In the genomic region with DNA sequence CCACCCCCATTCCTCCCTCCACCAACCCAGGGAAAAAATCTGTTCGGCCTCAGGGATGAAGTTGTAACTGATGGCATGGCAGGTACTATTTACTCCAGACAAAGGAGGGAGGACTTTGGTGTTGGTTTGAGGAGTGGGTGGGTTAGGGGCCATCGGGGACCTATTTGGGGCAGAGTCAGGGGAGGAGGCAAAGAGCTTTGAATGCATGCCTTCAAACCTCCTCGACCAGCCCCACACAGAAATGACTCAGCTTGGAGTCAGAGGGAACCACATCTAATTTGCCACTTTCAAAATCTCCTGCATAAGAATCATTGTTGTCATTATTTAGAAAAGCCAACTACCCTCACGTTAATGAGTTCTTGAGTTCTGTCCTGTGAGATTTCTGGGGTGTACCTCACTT, we compare ENCODE assay signal across 16 cellular contexts. TPM values are rescaled to one million over a fixed set of nuclear protein-coding genes. Genes with fewer than 3 reads are reported as not detected.
A peak's percentile ranks its signal among the peaks of the same experiment; 100 is the strongest.
DNase-seq lines count a peak whose midpoint lies in the region; ATAC-seq and TF ChIP-seq lines count a peak whose summit lies in the region.
"Had no signal": no experiment of that assay in that cellular context is flagged by ENCODE, and none has a peak within 500 bp of the region (broad histone marks: within the 10 kb centered on the region; RNA-seq: fewer than 3 reads in every experiment).

No MANE protein-coding gene starts in this region.

- no CpG with 5 or more reads among the region's 4 CpGs for WGBS in H9 (ENCODE audit: extremely low coverage, insufficient read length, low lambda C conversion rate)

- no peaks in the 10 kb centered on the region for H3K79me1 ChIP-seq in H9 (ENCODE audit: insufficient read depth, low read depth, low read length, poor library complexity, severe bottlenecking)

- BruUV-seq in HCT116 (replicated peaks; lab: Mats Ljungman, UMichigan): no TSS peak

- POLR2A ChIA-PET in HCT116 (lab: Charles Lee): no interaction called here
- POLR2A ChIA-PET in activated CD4-positive, alpha-beta memory T cell treated with anti-CD3 and anti-CD28 coated beads, Interleukin-2, amount 10 ng/mL, durations not matched to agents 7 days and 5 days (lab: Charles Lee): no interaction called here

- H4K91ac ChIP-seq in H9 (ENCODE audit: insufficient read length, low read depth, low read length): no peak overlapping the region

- H3K4me2 ChIP-seq in HCT116 (ENCODE audit: low read length) (peak overlapping the region; percentile 40), H9 (ENCODE audit: insufficient read depth, insufficient read length, low read length) (no peak overlapping the region)

- H3K9me3 Mint-ChIP-seq in activated CD4-positive, alpha-beta memory T cell treated with anti-CD3 and anti-CD28 coated beads, Interleukin-2, amount 10 ng/mL, durations not matched to agents 7 days and 5 days: no peaks in the 10 kb centered on the region
- no peaks in the 10 kb centered on the region for H3K9me3 Mint-ChIP-seq in H9
- H3K9me3 Mint-ChIP-seq: activated naive CD4-positive, alpha-beta T cell treated with anti-CD3 and anti-CD28 coated beads, Interleukin-2, amount 50 U/mL, for 24 hours had no signal

- H3K9me2 ChIP-seq in HCT116 (ENCODE audit: insufficient read depth): no peaks in the 10 kb centered on the region

- DNase-seq in AG08396 (ENCODE audit: low spot score) (peak; percentile 71), HCT116 (ENCODE audit: low read depth, low spot score) (no peak), kidney tubule cell (ENCODE audit: low spot score) (peak; percentile 28), H9 (no peak), NCI-H526 treated with DMSO at 0.1 percent for 48 hours (lab: John Stamatoyannopoulos, UW) (no peak)
- peak; percentile 29 for DNase-seq in activated CD4-positive, alpha-beta memory T cell treated with anti-CD3 and anti-CD28 coated beads, Interleukin-2, amount 10 ng/mL, durations not matched to agents 7 days and 5 days
- DNase-seq: C1 segment of cervical spinal cord; GF-D8; NCI-H1105; stimulated activated CD4-positive, alpha-beta T cell treated with anti-CD3 and anti-CD28 coated beads, Interleukin-4, amount 100 ng/mL, for 1 hour; stimulated activated naive CD4-positive, alpha-beta T cell treated with Interleukin-2 at 50 U/mL for 16 hours had no signal

- H3T11ph ChIP-seq in H9 (ENCODE audit: low read length): no peak overlapping the region

- H3K14ac ChIP-seq in H9 (ENCODE audit: insufficient read depth, low read length): no peak overlapping the region

- no peak for TF ChIP-seq RAD21 in HCT116 (IDR thresholded peaks at IDR 0.05; ENCODE audit: low read depth)

- no peak overlapping the region for H2BK20ac ChIP-seq in H9 (ENCODE audit: low read depth, low read length, poor library complexity, severe bottlenecking)

- intact Hi-C loops in HCT116 (cut with micrococcal nuclease): no loop called here

- no peak overlapping the region for H3K18ac ChIP-seq in H9 (ENCODE audit: insufficient read length, low read depth, low read length)

- H3K4me3 ChIP-seq in HCT116 (replicated peaks in 1 of 2; ENCODE audit: low read depth in 1 of 2, low read length in 2 of 2): no peak overlapping the region

- no peak overlapping the region for H2BK12ac ChIP-seq in H9 (ENCODE audit: insufficient read length, low read depth, low read length)

- no peak overlapping the region for H3K4ac ChIP-seq in H9 (ENCODE audit: low read depth, low read length)

- H3K9me3 ChIP-seq in HCT116 (ENCODE audit: control insufficient read depth in 1 of 2, insufficient read depth in 1 of 2, low read depth in 1 of 2, low read length in 2 of 2): no peaks in the 10 kb centered on the region
- no peaks in the 10 kb centered on the region for H3K9me3 ChIP-seq in H9 (ENCODE audit: control insufficient read depth, low read depth, low read length)

- TF ChIP-seq CTCF in HCT116 (IDR thresholded peaks at IDR 0.05 in 2 of 3, conservative IDR thresholded peaks at IDR 0.05 in 1 of 3; ENCODE audit: borderline replicate concordance in 1 of 3, insufficient read depth in 1 of 3, low read depth in 2 of 3, low read length in 2 of 3) (no peak), H9 (conservative IDR thresholded peaks at IDR 0.05) (no peak)

- RAD21 ChIA-PET in HCT116 (lab: Charles Lee; ENCODE audit: low non-redundant PET in 1 of 2, low total read pairs in 2 of 2, uncharacterized antibody in 2 of 2, unreplicated experiment in 2 of 2): no interaction called here

- H3K23ac ChIP-seq in H9 (ENCODE audit: insufficient read length, low read depth, low read length): no peak overlapping the region

- H3K79me2 ChIP-seq in HCT116 (ENCODE audit: insufficient read depth, low read length) (no peaks in the 10 kb centered on the region), H9 (ENCODE audit: insufficient read depth, low read length) (no peaks in the 10 kb centered on the region)

- no peak overlapping the region for H3K56ac ChIP-seq in H9 (ENCODE audit: insufficient read length, low read depth, low read length)

- no peak overlapping the region for H2AK5ac ChIP-seq in H9 (ENCODE audit: insufficient read length, low read length)

- no peaks in the 10 kb centered on the region for H4K20me1 ChIP-seq in HCT116 (ENCODE audit: insufficient read depth)
- no peaks in the 10 kb centered on the region for H4K20me1 ChIP-seq in H9 (ENCODE audit: control insufficient read depth, insufficient read depth, insufficient read length)

- H3K4me1 ChIP-seq in HCT116 (ENCODE audit: control insufficient read depth in 1 of 2, insufficient read depth in 2 of 2, low read length in 2 of 2) (peaks cover 0 to 16% of the 10 kb centered on the region in 2 experiments; a peak in 2 of 4 replicates), H9 (ENCODE audit: insufficient read depth, low read length) (no peaks in the 10 kb centered on the region)

- no peak overlapping the region for H4K5ac ChIP-seq in H9 (ENCODE audit: insufficient read length, low read depth, low read length)

- no peak overlapping the region for H3K27ac Mint-ChIP-seq in activated CD4-positive, alpha-beta memory T cell treated with anti-CD3 and anti-CD28 coated beads, Interleukin-2, amount 10 ng/mL, durations not matched to agents 7 days and 5 days
- no peak overlapping the region for H3K27ac Mint-ChIP-seq in H9
- H3K27ac Mint-ChIP-seq: activated naive CD4-positive, alpha-beta T cell treated with anti-CD3 and anti-CD28 coated beads, Interleukin-2, amount 50 U/mL, for 24 hours had no signal

- H3K4me3 Mint-ChIP-seq in activated CD4-positive, alpha-beta memory T cell treated with anti-CD3 and anti-CD28 coated beads, Interleukin-2, amount 10 ng/mL, durations not matched to agents 7 days and 5 days: no peak overlapping the region
- H3K4me3 Mint-ChIP-seq in H9: no peak overlapping the region
- H3K4me3 Mint-ChIP-seq: activated naive CD4-positive, alpha-beta T cell treated with anti-CD3 and anti-CD28 coated beads, Interleukin-2, amount 50 U/mL, for 24 hours had no signal

- H2AFZ ChIP-seq in HCT116 (ENCODE audit: low read depth, low read length, poor library complexity, severe bottlenecking): no peak overlapping the region
- H2AFZ ChIP-seq in H9 (ENCODE audit: low read length): no peak overlapping the region

- no peaks in the 10 kb centered on the region for H3K36me3 Mint-ChIP-seq in activated CD4-positive, alpha-beta memory T cell treated with anti-CD3 and anti-CD28 coated beads, Interleukin-2, amount 10 ng/mL, durations not matched to agents 7 days and 5 days (ENCODE audit: low read depth)
- no peaks in the 10 kb centered on the region for H3K36me3 Mint-ChIP-seq in H9 (ENCODE audit: insufficient read depth in 1 of 3, low read depth in 3 of 3)
- H3K36me3 Mint-ChIP-seq: activated naive CD4-positive, alpha-beta T cell treated with anti-CD3 and anti-CD28 coated beads, Interleukin-2, amount 50 U/mL, for 24 hours had no signal

- peaks cover 7% of the 10 kb centered on the region; the same call in 1 of the 2 replicates for H3K27me3 ChIP-seq in HCT116 (ENCODE audit: insufficient read depth, low read length)
- peaks cover 24% of the 10 kb centered on the region for H3K27me3 ChIP-seq in H9 (ENCODE audit: insufficient read depth, low read length)

- CTCF ChIA-PET in HCT116 (lab: Charles Lee): no interaction called here
- CTCF ChIA-PET in activated CD4-positive, alpha-beta memory T cell treated with anti-CD3 and anti-CD28 coated beads, Interleukin-2, amount 10 ng/mL, durations not matched to agents 7 days and 5 days (lab: Charles Lee): no interaction called here

- no peak overlapping the region for H4K8ac ChIP-seq in H9 (replicated peaks; ENCODE audit: insufficient read length, low read depth, low read length)

- H3K23me2 ChIP-seq in H9 (ENCODE audit: insufficient read length, low read depth, low read length, poor library complexity, severe bottlenecking): peaks cover 14% of the 10 kb centered on the region

- no peak overlapping the region for H2BK15ac ChIP-seq in H9 (ENCODE audit: low read depth, low read length)

- peaks cover 62% of the 10 kb centered on the region for H3K27me3 Mint-ChIP-seq in activated CD4-positive, alpha-beta memory T cell treated with anti-CD3 and anti-CD28 coated beads, Interleukin-2, amount 10 ng/mL, durations not matched to agents 7 days and 5 days
- peaks cover 66% of the 10 kb centered on the region for H3K27me3 Mint-ChIP-seq in H9 (ENCODE audit: low read depth)

- no peak overlapping the region for H2BK5ac ChIP-seq in H9 (ENCODE audit: insufficient read length, low read length)

- TF ChIP-seq POLR2A in HCT116 (IDR thresholded peaks at IDR 0.05; ENCODE audit: borderline replicate concordance, extremely low read depth, insufficient read depth, insufficient read length): no peak

- H3K27ac ChIP-seq in HCT116 (ENCODE audit: low read depth, low read length) (no peak overlapping the region), H9 (ENCODE audit: insufficient read length, low read depth, low read length) (no peak overlapping the region)

- no peaks in the 10 kb centered on the region for H3K36me3 ChIP-seq in HCT116 (ENCODE audit: control insufficient read depth in 1 of 2, insufficient read depth in 2 of 2, low read length in 2 of 2)

- H3K9ac ChIP-seq in HCT116 (ENCODE audit: low read length): no peak overlapping the region
- H3K9ac ChIP-seq in H9 (ENCODE audit: extremely low read depth, insufficient read length, low read length): no peak overlapping the region

- H3K4me1 Mint-ChIP-seq in activated CD4-positive, alpha-beta memory T cell treated with anti-CD3 and anti-CD28 coated beads, Interleukin-2, amount 10 ng/mL, durations not matched to agents 7 days and 5 days: peaks cover 26% of the 10 kb centered on the region
- peaks cover 17 to 33% of the 10 kb centered on the region in 2 experiments for H3K4me1 Mint-ChIP-seq in H9

- H2BK120ac ChIP-seq in H9 (ENCODE audit: low read depth, low read length, poor library complexity, severe bottlenecking): no peak overlapping the region

- ATAC-seq in HCT116 (no peak), HG02973 (IDR thresholded peaks at IDR 0.05; ENCODE audit: unreplicated experiment) (no peak), HG02981 (IDR thresholded peaks at IDR 0.05; ENCODE audit: unreplicated experiment) (no peak)
- ATAC-seq: Right ventricle myocardium inferior had no signal

TF ChIP-seq in HCT116, 20 proteins besides CTCF, POLR2A, EP300 and RAD21 (continues in another document):
- no peak for TF ChIP-seq CEBPB (IDR thresholded peaks at IDR 0.05; ENCODE audit: low read depth)
- peak; percentile 29; the same call in 1 of the 2 replicates for TF ChIP-seq FOSL1 (IDR thresholded peaks at IDR 0.05; ENCODE audit: low read depth)

RNA-seq across cellular contexts. Expression of gene ZBTB7C, which starts 4.1 kb away (rescaled TPM):
- total RNA-seq in HCT116 (2021; ENCODE audit: unreplicated experiment): 0.37 TPM
- 0.20 and 0.36 TPM in 2 replicates for polyA plus RNA-seq in HCT116 (2012)
- total RNA-seq in activated CD4-positive, alpha-beta memory T cell treated with anti-CD3 and anti-CD28 coated beads, Interleukin-2, amount 10 ng/mL, durations not matched to agents 7 days and 5 days: under 1 TPM; 0.81 to 0.95 TPM
- 0.33 and 0.39 TPM in 2 replicates for total RNA-seq in H9 (2021)
- total RNA-seq: pulmonary artery endothelial cell had no signal

Comparison
In these comparisons a context has a peak if more than half of its experiments do, and no peak if none do; other contexts are left out.
1. DNase-seq: peak in AG08396 (single experiment), activated CD4-positive, alpha-beta memory T cell treated with anti-CD3 and anti-CD28 coated beads, Interleukin-2, amount 10 ng/mL, durations not matched to agents 7 days and 5 days (single experiment) and kidney tubule cell (single experiment); none in HCT116 (single experiment), H9 (single experiment) and NCI-H526 treated with DMSO at 0.1 percent for 48 hours (single experiment).